10 cellular contexts compared by ENCODE assay signal in the genomic region with DNA sequence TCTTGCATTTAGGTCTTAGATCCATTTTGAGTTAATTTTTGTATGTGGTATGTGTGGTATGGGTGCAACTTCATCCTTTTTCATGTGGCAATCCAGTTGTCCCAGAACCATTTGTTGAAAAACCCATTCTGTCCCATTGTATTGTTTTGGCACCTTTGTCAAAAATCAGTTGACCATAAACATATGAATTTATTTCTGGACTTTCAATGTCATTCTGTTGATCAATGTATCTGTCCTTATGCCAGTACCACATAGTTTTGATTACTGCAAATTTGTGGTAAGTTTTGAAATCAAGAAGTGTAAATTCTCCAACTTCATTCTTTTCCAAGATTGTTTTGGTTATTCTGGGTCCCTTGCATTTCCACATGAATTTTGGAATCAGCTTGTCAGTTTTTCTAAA. TPM values are rescaled to one million over a fixed set of nuclear protein-coding genes. Genes with fewer than 3 reads are reported as not detected.
"Had no signal": no experiment of that assay in that cellular context is flagged by ENCODE, and none has a peak within 500 bp of the region (broad histone marks: within the 10 kb centered on the region; RNA-seq: fewer than 3 reads in every experiment).

No MANE protein-coding gene starts in this region.

- FAIRE-seq: H1, H54, HTR-8/SVneo, K562 had no signal

- H3K4me3 ChIP-seq: GM23338, K562 had no signal

- DNase-seq: H9, HCEC 1CT, IMR-90, KG1 had no signal

RNA-seq across cellular contexts. Expression of a gene that starts 16.6 kb away (rescaled TPM):
- total RNA-seq: HT-29 had no signal
